In genomic region chr1:155050560-155051341, GRCh38 we compare ENCODE assay signal across 8 cellular contexts. TPM values are rescaled to one million over a fixed set of nuclear protein-coding genes. Genes with fewer than 3 reads are reported as not detected.
A peak's percentile ranks its signal among the peaks of the same experiment; 100 is the strongest.
DNase-seq lines count a peak whose midpoint lies in the region; ATAC-seq, FAIRE-seq and TF ChIP-seq lines count a peak whose summit lies in the region.

ADAM15 (plus strand) TSS chr1:155051316; CDS start chr1:155051387, 71 bp downstream.

- DNase-seq in D721Med (ENCODE audit: insufficient read length, low spot score) (peak; percentile 100), SK-MEL-5 (ENCODE audit: low read depth, low spot score) (peak; percentile 90), germinal center (ENCODE audit: low spot score) (peak; percentile 98), occipital lobe (lab: John Stamatoyannopoulos, UW) (peak; percentile 72), suprapubic skin (ENCODE audit: low spot score in 2 of 2) (peak; percentile 91)
- DNase-seq in activated naive CD4-positive, alpha-beta T cell treated with anti-CD3 and anti-CD28 coated beads for 36 hours: peak; percentile 85

- CTCF ChIA-PET in activated naive CD4-positive, alpha-beta T cell treated with anti-CD3 and anti-CD28 coated beads for 36 hours (lab: Charles Lee): interaction anchor here (0.6 to 11.4 kb wide), 24 partner anchors 10 to 382 kb away, joined by 3 to 197 read pairs (median 4); partner anchors contain the start of genes EFNA4, FLAD1, KRTCAP2 and LENEP

- peaks cover 43% of the 10 kb centered on the region for H3K4me1 ChIP-seq in KMS-11 (ENCODE audit: low read depth, poor library complexity, severe bottlenecking)
- peaks cover 46% of the 10 kb centered on the region for H3K4me1 ChIP-seq in suprapubic skin

- in situ Hi-C loops in SK-MEL-5 (cut with HindIII; ENCODE audit: low pct_unique_long_range_greater_than_20kb, low sequenced_read_pairs): no loop called here

- TF ChIP-seq EP300 in suprapubic skin (IDR thresholded peaks at IDR 0.05): no peak

- H4K20me1 ChIP-seq in KMS-11 (ENCODE audit: insufficient read depth): no peaks in the 10 kb centered on the region

- peak within 1 kb of the TSS; percentile 84 for H3K4me3 Mint-ChIP-seq in activated naive CD4-positive, alpha-beta T cell treated with anti-CD3 and anti-CD28 coated beads for 36 hours

- H2AFZ ChIP-seq in KMS-11 (ENCODE audit: low read depth): peak within 1 kb of the TSS; percentile 90

- H3K79me2 ChIP-seq in KMS-11 (ENCODE audit: insufficient read depth, low read depth): peaks cover 13% of the 10 kb centered on the region; the same call in 1 of the 2 replicates

- H3K4me1 Mint-ChIP-seq in activated naive CD4-positive, alpha-beta T cell treated with anti-CD3 and anti-CD28 coated beads for 36 hours (ENCODE audit: low read depth): peaks cover 24% of the 10 kb centered on the region

- FAIRE-seq in D721Med (lab: Jason Lieb, UNC): no peak

- peak within 1 kb of the TSS; percentile 77 for H3K27ac ChIP-seq in KMS-11
- peak within 1 kb of the TSS; percentile 94 for H3K27ac ChIP-seq in suprapubic skin

- TF ChIP-seq CTCF in D721Med (IDR thresholded peaks at IDR 0.05; ENCODE audit: insufficient read depth, missing control alignments): peak; percentile 82
- TF ChIP-seq CTCF in KMS-11 (conservative IDR thresholded peaks at IDR 0.05; ENCODE audit: low read depth, low read length): peak; percentile 100
- TF ChIP-seq CTCF in suprapubic skin (IDR thresholded peaks at IDR 0.05): peak; percentile 82 to 96

- no peak within 1 kb of the TSS for H3K27ac Mint-ChIP-seq in activated naive CD4-positive, alpha-beta T cell treated with anti-CD3 and anti-CD28 coated beads for 36 hours

- ATAC-seq in GM21526 (IDR thresholded peaks at IDR 0.05; ENCODE audit: low FRiP score, unreplicated experiment): peak; percentile 53

- WGBS in suprapubic skin: 0% methylated on average over 1 of the region's 99 CpGs

- H3K4me3 ChIP-seq in KMS-11 (IDR thresholded peaks at IDR 0.05; ENCODE audit: insufficient read depth, low read depth, low read length) (peak within 1 kb of the TSS; percentile 98), suprapubic skin (peak within 1 kb of the TSS; percentile 81)

- H3K4me2 ChIP-seq in KMS-11: peak within 1 kb of the TSS; percentile 92

- H3K36me3 ChIP-seq in KMS-11 (ENCODE audit: insufficient read depth): no peaks in the 10 kb centered on the region; the same call in 1 of the 2 replicates
- H3K36me3 ChIP-seq in suprapubic skin: peaks cover 23% of the 10 kb centered on the region

- no peaks in the 10 kb centered on the region for H3K27me3 ChIP-seq in KMS-11 (ENCODE audit: insufficient read depth, low read depth)
- no peaks in the 10 kb centered on the region for H3K27me3 ChIP-seq in suprapubic skin

- intact Hi-C loops in activated naive CD4-positive, alpha-beta T cell treated with anti-CD3 and anti-CD28 coated beads for 36 hours (cut with micrococcal nuclease): loop anchor here (1.0 to 2.0 kb wide), 6 partner anchors 11 to 95 kb away; partner anchors contain the start of gene CKS1B

- no peaks in the 10 kb centered on the region for H3K9me3 ChIP-seq in suprapubic skin

- H3K9ac ChIP-seq in KMS-11: peak within 1 kb of the TSS; percentile 59

- no peak for TF ChIP-seq POLR2A in suprapubic skin (IDR thresholded peaks at IDR 0.05)

- H3K27me3 Mint-ChIP-seq in activated naive CD4-positive, alpha-beta T cell treated with anti-CD3 and anti-CD28 coated beads for 36 hours (ENCODE audit: low read depth): no peaks in the 10 kb centered on the region

- H3K9me3 Mint-ChIP-seq in activated naive CD4-positive, alpha-beta T cell treated with anti-CD3 and anti-CD28 coated beads for 36 hours: no peaks in the 10 kb centered on the region

- H3K36me3 Mint-ChIP-seq in activated naive CD4-positive, alpha-beta T cell treated with anti-CD3 and anti-CD28 coated beads for 36 hours (ENCODE audit: low read depth): peaks cover 4% of the 10 kb centered on the region

RNA-seq across cellular contexts. Expression of gene ADAM15, which starts in this region (rescaled TPM):
- 62.0 and 67.1 TPM in 2 replicates for total RNA-seq in SK-MEL-5 (2014; rRNA removed; shearing (Covaris generic))
- polyA plus RNA-seq in SK-MEL-5 (2015; cell fraction: cytosol; rRNA removed): 190 and 220 TPM in 2 replicates
- 156 and 168 TPM in 2 replicates for polyA plus RNA-seq in SK-MEL-5 (2015; cell fraction: nucleus; rRNA removed)
- 10 to 100 TPM; 53.8 to 55.8 TPM for total RNA-seq in activated naive CD4-positive, alpha-beta T cell treated with anti-CD3 and anti-CD28 coated beads for 36 hours
- total RNA-seq in occipital lobe: 13.3 TPM
- total RNA-seq in suprapubic skin: 100 to 1,000 TPM; 304 to 327 (median 321) TPM

Comparison
In these comparisons a context has a peak if more than half of its experiments do, and no peak if none do; other contexts are left out.
1. Peak in every context shown above with its lines: DNase-seq, ATAC-seq, H3K4me3 ChIP-seq and H3K27ac ChIP-seq.